ENCODE assay signal across 10 cellular contexts in the genomic region with DNA sequence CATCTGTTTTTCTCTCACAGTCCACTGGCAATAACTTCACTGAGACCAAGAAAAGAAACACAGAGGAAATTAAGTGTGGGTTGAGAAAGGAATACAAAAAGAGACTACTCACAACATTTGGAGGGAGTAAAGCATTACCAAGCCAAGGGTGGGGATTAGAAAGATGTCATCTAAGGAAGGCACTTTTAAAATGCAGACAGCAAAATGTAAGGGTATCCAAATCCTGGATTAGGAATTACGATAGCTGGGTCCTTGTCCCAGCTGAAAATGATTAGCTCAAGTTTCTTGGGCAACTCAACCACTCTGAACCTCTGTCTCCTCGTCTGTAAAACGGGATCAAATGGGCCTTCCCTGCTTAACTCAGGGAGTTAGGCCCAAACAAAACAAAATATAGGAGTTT. TPM values are rescaled to one million over a fixed set of nuclear protein-coding genes. Genes with fewer than 3 reads are reported as not detected.
DNase-seq lines count a peak whose midpoint lies in the region; ATAC-seq and TF ChIP-seq lines count a peak whose summit lies in the region.
"Had no signal": no experiment of that assay in that cellular context is flagged by ENCODE, and none has a peak within 500 bp of the region (broad histone marks: within the 10 kb centered on the region; RNA-seq: fewer than 3 reads in every experiment).

No MANE protein-coding gene starts in this region.

- H3K9me3 ChIP-seq in stomach, result no peaks in the 10 kb centered on the region

- peak overlapping the region in 4 of 5 donors; percentile 97 to 98 (median 98) for H3K27ac ChIP-seq in stomach

- WGBS in stomach, 5 donors, result 48 to 63% (median 52%) methylated on average over 3 of the region's 3 CpGs

- POLR2A ChIA-PET in activated CD4-positive, alpha-beta memory T cell treated with anti-CD3 and anti-CD28 coated beads, Interleukin-2, amount 10 ng/mL, durations not matched to agents 7 days and 5 days (lab: Charles Lee), result interaction anchor here (1.1 to 3.1 kb wide), 6 partner anchors 8 to 118 kb away, joined by 3 to 21 read pairs (median 8); no protein-coding TSS in a partner anchor
- POLR2A ChIA-PET in activated CD4-positive, alpha-beta memory T cell treated with anti-CD3 and anti-CD28 coated beads for 36 hours (lab: Charles Lee), result no interaction called here
- POLR2A ChIA-PET in activated CD8-positive, alpha-beta T cell treated with anti-CD3 and anti-CD28 coated beads, Interleukin-2, amount 10 ng/mL, durations not matched to agents 7 days and 5 days (lab: Charles Lee), result interaction anchor here (1.5 kb wide), 1 partner anchor 9 kb away, joined by 5 read pairs; no protein-coding TSS in a partner anchor

- no peaks in the 10 kb centered on the region for H3K27me3 Mint-ChIP-seq in activated CD4-positive, alpha-beta memory T cell treated with anti-CD3 and anti-CD28 coated beads, Interleukin-2, amount 10 ng/mL, durations not matched to agents 7 days and 5 days
- no peaks in the 10 kb centered on the region for H3K27me3 Mint-ChIP-seq in activated CD4-positive, alpha-beta memory T cell treated with anti-CD3 and anti-CD28 coated beads for 36 hours
- no peaks in the 10 kb centered on the region for H3K27me3 Mint-ChIP-seq in activated CD8-positive, alpha-beta T cell treated with anti-CD3 and anti-CD28 coated beads, Interleukin-2, amount 10 ng/mL, durations not matched to agents 7 days and 5 days (ENCODE audit: low read depth)
- H3K27me3 Mint-ChIP-seq in immature natural killer cell (ENCODE audit: low read depth in 3 of 3), result peaks cover 0 to 10% (median 4%) of the 10 kb centered on the region in 3 donors

- H3K36me3 ChIP-seq in stomach, result peaks cover 23 to 49% (median 47%) of the 10 kb centered on the region in 4 donors

- peak overlapping the region; percentile 3 for H3K27ac Mint-ChIP-seq in activated CD4-positive, alpha-beta memory T cell treated with anti-CD3 and anti-CD28 coated beads, Interleukin-2, amount 10 ng/mL, durations not matched to agents 7 days and 5 days
- H3K27ac Mint-ChIP-seq in activated CD4-positive, alpha-beta memory T cell treated with anti-CD3 and anti-CD28 coated beads for 36 hours, result no peak overlapping the region
- peak overlapping the region; percentile 26 for H3K27ac Mint-ChIP-seq in activated CD8-positive, alpha-beta T cell treated with anti-CD3 and anti-CD28 coated beads, Interleukin-2, amount 10 ng/mL, durations not matched to agents 7 days and 5 days
- peak overlapping the region; percentile 95 to 99 (median 98) for H3K27ac Mint-ChIP-seq in immature natural killer cell

- H3K36me3 Mint-ChIP-seq in activated CD4-positive, alpha-beta memory T cell treated with anti-CD3 and anti-CD28 coated beads, Interleukin-2, amount 10 ng/mL, durations not matched to agents 7 days and 5 days (ENCODE audit: low read depth), result peaks cover 53% of the 10 kb centered on the region
- peaks cover 43% of the 10 kb centered on the region for H3K36me3 Mint-ChIP-seq in activated CD4-positive, alpha-beta memory T cell treated with anti-CD3 and anti-CD28 coated beads for 36 hours
- H3K36me3 Mint-ChIP-seq in activated CD8-positive, alpha-beta T cell treated with anti-CD3 and anti-CD28 coated beads, Interleukin-2, amount 10 ng/mL, durations not matched to agents 7 days and 5 days (ENCODE audit: low read depth), result peaks cover 48% of the 10 kb centered on the region
- peaks cover 9 to 31% (median 15%) of the 10 kb centered on the region in 3 donors for H3K36me3 Mint-ChIP-seq in immature natural killer cell

- H3K4me1 ChIP-seq in stomach, result peaks cover 30 to 51% (median 46%) of the 10 kb centered on the region in 4 donors

- TF ChIP-seq EP300 in stomach (IDR thresholded peaks at IDR 0.05), result no peak

- DNase-seq in activated CD4-positive, alpha-beta memory T cell treated with anti-CD3 and anti-CD28 coated beads, Interleukin-2, amount 10 ng/mL, durations not matched to agents 7 days and 5 days, result no peak
- no peak for DNase-seq in activated CD4-positive, alpha-beta memory T cell treated with anti-CD3 and anti-CD28 coated beads for 36 hours
- no peak for DNase-seq in activated CD8-positive, alpha-beta T cell treated with anti-CD3 and anti-CD28 coated beads, Interleukin-2, amount 10 ng/mL, durations not matched to agents 7 days and 5 days
- no peak for DNase-seq in immature natural killer cell
- DNase-seq in stomach, result no peak
- no peak for DNase-seq in C1 segment of cervical spinal cord (lab: John Stamatoyannopoulos, UW)
- no peak for DNase-seq in cerebellum (ENCODE audit: low spot score)
- no peak for DNase-seq in NCI-H1694 treated with DMSO at 0.1 percent for 48 hours (lab: John Stamatoyannopoulos, UW)
- DNase-seq: AML-193; central memory CD4-positive, alpha-beta T cell had no signal

- peak overlapping the region; percentile 96 for H3K4me3 Mint-ChIP-seq in activated CD4-positive, alpha-beta memory T cell treated with anti-CD3 and anti-CD28 coated beads, Interleukin-2, amount 10 ng/mL, durations not matched to agents 7 days and 5 days
- no peak overlapping the region for H3K4me3 Mint-ChIP-seq in activated CD4-positive, alpha-beta memory T cell treated with anti-CD3 and anti-CD28 coated beads for 36 hours
- H3K4me3 Mint-ChIP-seq in activated CD8-positive, alpha-beta T cell treated with anti-CD3 and anti-CD28 coated beads, Interleukin-2, amount 10 ng/mL, durations not matched to agents 7 days and 5 days, result peak overlapping the region; percentile 10
- H3K4me3 Mint-ChIP-seq in immature natural killer cell, result peak overlapping the region; percentile 36 to 98 (median 92)

- no peaks in the 10 kb centered on the region for H3K9me3 Mint-ChIP-seq in activated CD4-positive, alpha-beta memory T cell treated with anti-CD3 and anti-CD28 coated beads, Interleukin-2, amount 10 ng/mL, durations not matched to agents 7 days and 5 days
- no peaks in the 10 kb centered on the region for H3K9me3 Mint-ChIP-seq in activated CD4-positive, alpha-beta memory T cell treated with anti-CD3 and anti-CD28 coated beads for 36 hours
- no peaks in the 10 kb centered on the region for H3K9me3 Mint-ChIP-seq in activated CD8-positive, alpha-beta T cell treated with anti-CD3 and anti-CD28 coated beads, Interleukin-2, amount 10 ng/mL, durations not matched to agents 7 days and 5 days (ENCODE audit: insufficient read depth)
- no peaks in the 10 kb centered on the region for H3K9me3 Mint-ChIP-seq in immature natural killer cell

- peaks cover 50% of the 10 kb centered on the region for H3K4me1 Mint-ChIP-seq in activated CD4-positive, alpha-beta memory T cell treated with anti-CD3 and anti-CD28 coated beads, Interleukin-2, amount 10 ng/mL, durations not matched to agents 7 days and 5 days
- peaks cover 45% of the 10 kb centered on the region for H3K4me1 Mint-ChIP-seq in activated CD4-positive, alpha-beta memory T cell treated with anti-CD3 and anti-CD28 coated beads for 36 hours (ENCODE audit: low read depth)
- H3K4me1 Mint-ChIP-seq in activated CD8-positive, alpha-beta T cell treated with anti-CD3 and anti-CD28 coated beads, Interleukin-2, amount 10 ng/mL, durations not matched to agents 7 days and 5 days (ENCODE audit: low read depth), result peaks cover 55% of the 10 kb centered on the region
- peaks cover 54 to 67% of the 10 kb centered on the region in 2 donors for H3K4me1 Mint-ChIP-seq in immature natural killer cell

- CTCF ChIA-PET in activated CD4-positive, alpha-beta memory T cell treated with anti-CD3 and anti-CD28 coated beads, Interleukin-2, amount 10 ng/mL, durations not matched to agents 7 days and 5 days (lab: Charles Lee), result interaction anchor here (1.6 to 4.6 kb wide), 2 partner anchors 15 to 75 kb away, joined by 4 to 22 read pairs; a partner anchor contains a TSS
- CTCF ChIA-PET in activated CD4-positive, alpha-beta memory T cell treated with anti-CD3 and anti-CD28 coated beads for 36 hours (lab: Charles Lee), result interaction anchor here (1.4 to 3.9 kb wide), 4 partner anchors 15 to 268 kb away, joined by 3 to 21 read pairs (median 7); a partner anchor contains a TSS
- CTCF ChIA-PET in activated CD8-positive, alpha-beta T cell treated with anti-CD3 and anti-CD28 coated beads, Interleukin-2, amount 10 ng/mL, durations not matched to agents 7 days and 5 days (lab: Charles Lee), result interaction anchor here (0.6 to 3.6 kb wide), 3 partner anchors 16 to 356 kb away, joined by 3 to 21 read pairs (median 4); no protein-coding TSS in a partner anchor

- no peak for TF ChIP-seq CTCF in stomach (IDR thresholded peaks at IDR 0.05)

- intact Hi-C loops in activated CD4-positive, alpha-beta memory T cell treated with anti-CD3 and anti-CD28 coated beads for 36 hours (cut with micrococcal nuclease), result no loop called here
- intact Hi-C loops in stomach (cut with DNase I; ENCODE audit: low total_unique reads), result no loop called here

- peak overlapping the region in 2 of 4 donors; percentile 76 to 86 for H3K4me3 ChIP-seq in stomach

- TF ChIP-seq POLR2A in stomach (IDR thresholded peaks at IDR 0.05), result no peak

- H3K27me3 ChIP-seq in stomach, result no peaks in the 10 kb centered on the region

- no peak for ATAC-seq in activated CD8-positive, alpha-beta T cell treated with anti-CD3 and anti-CD28 coated beads, Interleukin-2, amount 10 ng/mL, durations not matched to agents 7 days and 5 days

RNA-seq across cellular contexts. Expression of a gene that starts 2.2 kb away (rescaled TPM):
- total RNA-seq in activated CD4-positive, alpha-beta memory T cell treated with anti-CD3 and anti-CD28 coated beads, Interleukin-2, amount 10 ng/mL, durations not matched to agents 7 days and 5 days, result 10 to 100 TPM; 70.6 to 76.1 TPM
- 10 to 100 TPM; 51.4 to 54.8 TPM for total RNA-seq in activated CD4-positive, alpha-beta memory T cell treated with anti-CD3 and anti-CD28 coated beads for 36 hours
- 10 to 100 TPM; 49.9 to 59.8 TPM for total RNA-seq in activated CD8-positive, alpha-beta T cell treated with anti-CD3 and anti-CD28 coated beads, Interleukin-2, amount 10 ng/mL, durations not matched to agents 7 days and 5 days
- polyA plus RNA-seq in immature natural killer cell (10 to 100 TPM; 22.6 to 39.8 (median 23.6) TPM), stomach (10 to 100 TPM; 22.0 to 50.8 (median 24.3) TPM)
- total RNA-seq in stomach (100 to 1,000 TPM in 2 of 5 donors, 10 to 100 TPM in 3; 46.1 to 428 (median 67.1) TPM), cerebellum (37.0 TPM)

RNA-seq across cellular contexts. Expression of a gene that starts 17.1 kb away (rescaled TPM):
- not detected for total RNA-seq in activated CD4-positive, alpha-beta memory T cell treated with anti-CD3 and anti-CD28 coated beads, Interleukin-2, amount 10 ng/mL, durations not matched to agents 7 days and 5 days
- total RNA-seq in activated CD4-positive, alpha-beta memory T cell treated with anti-CD3 and anti-CD28 coated beads for 36 hours, result not detected
- total RNA-seq in activated CD8-positive, alpha-beta T cell treated with anti-CD3 and anti-CD28 coated beads, Interleukin-2, amount 10 ng/mL, durations not matched to agents 7 days and 5 days, result not detected
- polyA plus RNA-seq in immature natural killer cell (not detected), stomach (not detected)
- total RNA-seq in stomach (not detected), cerebellum (not detected)

RNA-seq across cellular contexts. Expression of a gene that starts 40.0 kb away (rescaled TPM):
- not detected for total RNA-seq in activated CD4-positive, alpha-beta memory T cell treated with anti-CD3 and anti-CD28 coated beads, Interleukin-2, amount 10 ng/mL, durations not matched to agents 7 days and 5 days
- not detected for total RNA-seq in activated CD4-positive, alpha-beta memory T cell treated with anti-CD3 and anti-CD28 coated beads for 36 hours
- not detected for total RNA-seq in activated CD8-positive, alpha-beta T cell treated with anti-CD3 and anti-CD28 coated beads, Interleukin-2, amount 10 ng/mL, durations not matched to agents 7 days and 5 days
- polyA plus RNA-seq in immature natural killer cell (not detected), stomach (1 to 10 TPM; 1.3 to 3.4 (median 2.5) TPM)
- total RNA-seq in stomach (10 to 100 TPM in 1 of 5 donors, 1 to 10 TPM in 1, under 1 TPM in 1, not detected in 2; 0.58 to 73.5 (median 1.1) TPM), cerebellum (0.27 TPM)
